In the genomic region with DNA sequence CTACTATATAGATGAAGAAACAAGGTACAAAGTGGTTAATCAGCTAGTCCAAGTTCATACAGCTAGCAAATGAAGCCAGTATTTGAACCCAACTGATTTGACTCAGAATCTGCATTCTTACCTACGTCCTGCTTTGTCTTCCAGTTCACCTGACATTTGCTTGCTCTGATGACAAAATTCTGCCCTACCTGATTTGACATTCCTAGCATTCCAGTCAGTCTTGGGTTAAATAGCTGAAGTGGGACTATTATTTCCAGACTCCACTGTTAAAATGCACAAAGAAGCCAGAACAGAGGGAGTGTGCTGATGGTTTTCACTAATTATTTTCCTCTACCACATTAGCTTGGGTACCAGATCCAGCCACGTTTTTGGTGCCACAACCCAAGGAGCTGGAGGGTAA, we compare ENCODE assay signal across 5 cellular contexts.
DNase-seq lines count a peak whose midpoint lies in the region; ATAC-seq, FAIRE-seq and TF ChIP-seq lines count a peak whose summit lies in the region.
"Not testable (repeated sequence)": the region's sequence is repeated elsewhere in the genome, so short reads cannot be mapped to it uniquely, and the experiment has no call there.

No MANE protein-coding gene starts in this region.

- H3K9me3 Mint-ChIP-seq in GM23338, WTC11: not testable (repeated sequence)

- intact Hi-C loops in kidney (cut with DNase I): not testable (repeated sequence)

- CTCF ChIA-PET in A549 (lab: Yijun Ruan, JAX); WTC11 (lab: Charles Lee): not testable (repeated sequence)

- H3K4me1 Mint-ChIP-seq in GM23338, WTC11: not testable (repeated sequence)

- TF ChIP-seq POLR2A in A549 (IDR thresholded peaks at IDR 0.05; ENCODE audit: low read length); H54 (IDR thresholded peaks at IDR 0.05; ENCODE audit: low read depth, low read length): not testable (repeated sequence)

- not testable (repeated sequence) for H3K79me2 ChIP-seq in GM23338 (replicated peaks; ENCODE audit: insufficient read depth)

- WGBS in A549 (ENCODE audit: missing lambda C conversion rate): no CpG with 5 or more reads among the region's 2 CpGs

- TF ChIP-seq CTCF in A549 (IDR thresholded peaks at IDR 0.05); GM23338 (conservative IDR thresholded peaks at IDR 0.05; ENCODE audit: low read depth in 2 of 2); WTC11 (IDR thresholded peaks at IDR 0.05); kidney (IDR thresholded peaks at IDR 0.05; ENCODE audit: borderline replicate concordance, extremely low read depth, insufficient read depth): not testable (repeated sequence)

- not testable (repeated sequence) for H3K36me3 Mint-ChIP-seq in GM23338 (ENCODE audit: low read depth); WTC11

- not testable (repeated sequence) for H3K27me3 ChIP-seq in GM23338 (ENCODE audit: insufficient read depth)

- not testable (repeated sequence) for H3K4me2 ChIP-seq in A549, GM23338

- not testable (repeated sequence) for TF ChIP-seq EP300 in A549 (IDR thresholded peaks at IDR 0.05)

- H3K27ac Mint-ChIP-seq in GM23338, WTC11: not testable (repeated sequence)

- not testable (repeated sequence) for H3K4me3 Mint-ChIP-seq in GM23338, WTC11

- peak; percentile 85 for FAIRE-seq in A549 (lab: Jason Lieb, UNC)
- peak; percentile 69 for FAIRE-seq in H54 (lab: Jason Lieb, UNC)
- peak; percentile 3 for FAIRE-seq in kidney (lab: Jason Lieb, UNC)

- ATAC-seq in A549: not testable (repeated sequence)
- ATAC-seq in GM23338: peak; percentile 69
- peak; percentile 81 for ATAC-seq in WTC11

- POLR2A ChIA-PET in A549 (lab: Yijun Ruan, JAX); WTC11 (lab: Charles Lee): not testable (repeated sequence)

- H3K4me3 ChIP-seq in A549; GM23338; kidney (ENCODE audit: low read length in 2 of 2): not testable (repeated sequence)

- H4K20me1 ChIP-seq in GM23338 (replicated peaks; ENCODE audit: insufficient read depth): not testable (repeated sequence)

- H3K27ac ChIP-seq in A549; GM23338 (ENCODE audit: low read depth); kidney (ENCODE audit: low read depth in 2 of 2, low read length in 2 of 2): not testable (repeated sequence)

- not testable (repeated sequence) for DNase-seq in A549 (ENCODE audit: low read depth in 1 of 2, low spot score in 1 of 2); GM23338 (ENCODE audit: low spot score); H54 (ENCODE audit: insufficient read length, low spot score); WTC11 (ENCODE audit: low spot score); kidney

- not testable (repeated sequence) for H3K9ac ChIP-seq in kidney (ENCODE audit: low read length in 2 of 2)

- H3F3A ChIP-seq in GM23338 (replicated peaks; ENCODE audit: low read depth): not testable (repeated sequence)

- H3K27me3 Mint-ChIP-seq in GM23338 (ENCODE audit: insufficient read depth, low read depth, poor library complexity); WTC11 (ENCODE audit: low read depth): not testable (repeated sequence)

- not testable (repeated sequence) for H3K4me1 ChIP-seq in A549; GM23338 (ENCODE audit: insufficient read depth); kidney (ENCODE audit: control insufficient read depth in 1 of 2, insufficient read depth in 1 of 2, low read depth in 1 of 2, low read length in 2 of 2)

- H3K9me3 ChIP-seq in A549; kidney (ENCODE audit: control insufficient read depth in 1 of 2, low read length in 2 of 2): not testable (repeated sequence)

- H2AFZ ChIP-seq in GM23338: not testable (repeated sequence)

- not testable (repeated sequence) for H3K36me3 ChIP-seq in GM23338 (ENCODE audit: insufficient read depth); kidney (ENCODE audit: control insufficient read depth in 1 of 2, insufficient read depth in 2 of 2, low read length in 2 of 2)

- H3K9me2 ChIP-seq in GM23338 (ENCODE audit: insufficient read depth): not testable (repeated sequence)

- TF ChIP-seq RAD21 in A549 (conservative IDR thresholded peaks at IDR 0.05 in 1 of 2, IDR thresholded peaks at IDR 0.05 in 1 of 2): not testable (repeated sequence)
